Comparison of ENCODE assay signal across 1 cellular context in genomic region chr18:39935598-39935997, GRCh38.
TF ChIP-seq lines count a peak whose summit lies in the region.

No MANE protein-coding gene starts in this region.

TF ChIP-seq in WTC11, 78 proteins besides CTCF, POLR2A, EP300 and RAD21 (continued from another document):
- TF ChIP-seq ZNF219 (CRISPR knock-in tag; IDR thresholded peaks at IDR 0.05; ENCODE audit: borderline replicate concordance) (no peak), OVOL2 (CRISPR knock-in tag; IDR thresholded peaks at IDR 0.05; ENCODE audit: borderline replicate concordance) (no peak), FOXP1 (CRISPR knock-in tag; IDR thresholded peaks at IDR 0.05; ENCODE audit: borderline replicate concordance) (no peak), FOXK1 (CRISPR knock-in tag; IDR thresholded peaks at IDR 0.05) (no peak), MXD4 (CRISPR knock-in tag; IDR thresholded peaks at IDR 0.05; ENCODE audit: borderline replicate concordance) (no peak)
- TF ChIP-seq, protein P1, sequence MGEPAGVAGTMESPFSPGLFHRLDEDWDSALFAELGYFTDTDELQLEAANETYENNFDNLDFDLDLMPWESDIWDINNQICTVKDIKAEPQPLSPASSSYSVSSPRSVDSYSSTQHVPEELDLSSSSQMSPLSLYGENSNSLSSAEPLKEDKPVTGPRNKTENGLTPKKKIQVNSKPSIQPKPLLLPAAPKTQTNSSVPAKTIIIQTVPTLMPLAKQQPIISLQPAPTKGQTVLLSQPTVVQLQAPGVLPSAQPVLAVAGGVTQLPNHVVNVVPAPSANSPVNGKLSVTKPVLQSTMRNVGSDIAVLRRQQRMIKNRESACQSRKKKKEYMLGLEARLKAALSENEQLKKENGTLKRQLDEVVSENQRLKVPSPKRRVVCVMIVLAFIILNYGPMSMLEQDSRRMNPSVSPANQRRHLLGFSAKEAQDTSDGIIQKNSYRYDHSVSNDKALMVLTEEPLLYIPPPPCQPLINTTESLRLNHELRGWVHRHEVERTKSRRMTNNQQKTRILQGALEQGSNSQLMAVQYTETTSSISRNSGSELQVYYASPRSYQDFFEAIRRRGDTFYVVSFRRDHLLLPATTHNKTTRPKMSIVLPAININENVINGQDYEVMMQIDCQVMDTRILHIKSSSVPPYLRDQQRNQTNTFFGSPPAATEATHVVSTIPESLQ (CRISPR knock-in tag; IDR thresholded peaks at IDR 0.05): no peak
- TF ChIP-seq, protein P2, sequence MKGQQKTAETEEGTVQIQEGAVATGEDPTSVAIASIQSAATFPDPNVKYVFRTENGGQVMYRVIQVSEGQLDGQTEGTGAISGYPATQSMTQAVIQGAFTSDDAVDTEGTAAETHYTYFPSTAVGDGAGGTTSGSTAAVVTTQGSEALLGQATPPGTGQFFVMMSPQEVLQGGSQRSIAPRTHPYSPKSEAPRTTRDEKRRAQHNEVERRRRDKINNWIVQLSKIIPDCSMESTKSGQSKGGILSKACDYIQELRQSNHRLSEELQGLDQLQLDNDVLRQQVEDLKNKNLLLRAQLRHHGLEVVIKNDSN (CRISPR knock-in tag; IDR thresholded peaks at IDR 0.05): no peak
- TF ChIP-seq, protein P3, sequence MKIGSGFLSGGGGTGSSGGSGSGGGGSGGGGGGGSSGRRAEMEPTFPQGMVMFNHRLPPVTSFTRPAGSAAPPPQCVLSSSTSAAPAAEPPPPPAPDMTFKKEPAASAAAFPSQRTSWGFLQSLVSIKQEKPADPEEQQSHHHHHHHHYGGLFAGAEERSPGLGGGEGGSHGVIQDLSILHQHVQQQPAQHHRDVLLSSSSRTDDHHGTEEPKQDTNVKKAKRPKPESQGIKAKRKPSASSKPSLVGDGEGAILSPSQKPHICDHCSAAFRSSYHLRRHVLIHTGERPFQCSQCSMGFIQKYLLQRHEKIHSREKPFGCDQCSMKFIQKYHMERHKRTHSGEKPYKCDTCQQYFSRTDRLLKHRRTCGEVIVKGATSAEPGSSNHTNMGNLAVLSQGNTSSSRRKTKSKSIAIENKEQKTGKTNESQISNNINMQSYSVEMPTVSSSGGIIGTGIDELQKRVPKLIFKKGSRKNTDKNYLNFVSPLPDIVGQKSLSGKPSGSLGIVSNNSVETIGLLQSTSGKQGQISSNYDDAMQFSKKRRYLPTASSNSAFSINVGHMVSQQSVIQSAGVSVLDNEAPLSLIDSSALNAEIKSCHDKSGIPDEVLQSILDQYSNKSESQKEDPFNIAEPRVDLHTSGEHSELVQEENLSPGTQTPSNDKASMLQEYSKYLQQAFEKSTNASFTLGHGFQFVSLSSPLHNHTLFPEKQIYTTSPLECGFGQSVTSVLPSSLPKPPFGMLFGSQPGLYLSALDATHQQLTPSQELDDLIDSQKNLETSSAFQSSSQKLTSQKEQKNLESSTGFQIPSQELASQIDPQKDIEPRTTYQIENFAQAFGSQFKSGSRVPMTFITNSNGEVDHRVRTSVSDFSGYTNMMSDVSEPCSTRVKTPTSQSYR (CRISPR knock-in tag; IDR thresholded peaks at IDR 0.05): no peak
- TF ChIP-seq, protein P4, sequence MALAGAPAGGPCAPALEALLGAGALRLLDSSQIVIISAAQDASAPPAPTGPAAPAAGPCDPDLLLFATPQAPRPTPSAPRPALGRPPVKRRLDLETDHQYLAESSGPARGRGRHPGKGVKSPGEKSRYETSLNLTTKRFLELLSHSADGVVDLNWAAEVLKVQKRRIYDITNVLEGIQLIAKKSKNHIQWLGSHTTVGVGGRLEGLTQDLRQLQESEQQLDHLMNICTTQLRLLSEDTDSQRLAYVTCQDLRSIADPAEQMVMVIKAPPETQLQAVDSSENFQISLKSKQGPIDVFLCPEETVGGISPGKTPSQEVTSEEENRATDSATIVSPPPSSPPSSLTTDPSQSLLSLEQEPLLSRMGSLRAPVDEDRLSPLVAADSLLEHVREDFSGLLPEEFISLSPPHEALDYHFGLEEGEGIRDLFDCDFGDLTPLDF (CRISPR knock-in tag; IDR thresholded peaks at IDR 0.05): no peak
